28 cellular contexts compared by ENCODE assay signal in the genomic region with DNA sequence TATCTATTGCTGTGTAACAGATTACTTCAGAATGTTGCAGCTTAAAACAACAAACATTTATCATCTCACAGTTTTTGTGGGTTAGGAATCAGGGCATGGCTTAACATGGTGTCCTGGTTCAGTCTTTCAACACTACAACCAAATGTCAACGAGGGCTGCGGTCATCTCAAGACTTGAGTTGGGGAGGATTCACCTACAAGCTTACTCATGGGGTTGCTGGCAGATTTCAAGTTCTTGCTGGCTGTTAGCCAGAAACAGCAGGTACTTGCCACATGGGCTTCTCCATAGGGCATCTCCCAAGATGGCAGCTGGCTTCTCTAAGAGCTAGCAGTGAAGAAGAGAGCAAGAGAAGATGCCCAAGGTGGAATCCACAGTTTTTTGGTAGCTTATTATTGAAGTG. TPM values are rescaled to one million over a fixed set of nuclear protein-coding genes. Genes with fewer than 3 reads are reported as not detected.
"Had no signal": no experiment of that assay in that cellular context is flagged by ENCODE, and none has a peak within 500 bp of the region (broad histone marks: within the 10 kb centered on the region; RNA-seq: fewer than 3 reads in every experiment).

No MANE protein-coding gene starts in this region.

- DNase-seq: activated CD4-positive, alpha-beta T cell treated with anti-CD3 and anti-CD28 coated beads for 4 hours; activated CD8-positive, alpha-beta memory T cell treated with anti-CD3 and anti-CD28 coated beads, Interleukin-2, amount 50 U/mL, for 4 hours; activated CD8-positive, alpha-beta T cell treated with anti-CD3 and anti-CD28 coated beads for 36 hours; activated gamma-delta T cell treated with Interleukin-2 at 50 U/mL for 16 hours; activated naive CD4-positive, alpha-beta T cell treated with anti-CD3 and anti-CD28 coated beads, Interleukin-2, amount 10 ng/mL, durations not matched to agents 7 days and 5 days; activated naive CD8-positive, alpha-beta T cell treated with anti-CD3 and anti-CD28 coated beads for 36 hours; activated T-cell treated with anti-CD3 and anti-CD28 coated beads, Interleukin-2, amount 50 U/mL, for 72 hours; anterior cingulate cortex; central memory CD4-positive, alpha-beta T cell; KG1; MM.1S; NCI-H1105 treated with DMSO at 0.1 percent for 48 hours; NCI-H1436 treated with DMSO at 0.1 percent for 48 hours; NCI-H187; NCI-H2081; NCI-H2171; NCI-H2227 treated with DMSO at 0.1 percent for 48 hours; NCI-H446 treated with DMSO at 0.1 percent for 48 hours; NCI-H524 treated with DMSO at 0.1 percent for 48 hours; NCI-H774; RPMI8226; SJCRH30; SK-N-SH; T-helper 1 cell had no signal

- H3K9me3 ChIP-seq: SJCRH30, SK-N-SH had no signal

- H3K27me3 ChIP-seq: SJCRH30 had no signal

- H3K27ac ChIP-seq: SJCRH30, WERI-Rb-1 had no signal

- H3K4me1 ChIP-seq: SJCRH30 had no signal

- H3K4me3 ChIP-seq: SJCRH30 had no signal

- H3K36me3 ChIP-seq: SJCRH30, WERI-Rb-1 had no signal

- ATAC-seq: activated CD8-positive, alpha-beta T cell treated with anti-CD3 and anti-CD28 coated beads for 36 hours; activated T-cell treated with anti-CD3 and anti-CD28 coated beads, Interleukin-2, amount 50 U/mL, for 72 hours; Panc1; Right ventricle myocardium inferior had no signal

RNA-seq across cellular contexts. Expression of a gene that starts 42.4 kb away (rescaled TPM):
- total RNA-seq: chondrocyte, Right ventricle myocardium inferior had no signal
